26 cellular contexts compared by ENCODE assay signal in the genomic region with DNA sequence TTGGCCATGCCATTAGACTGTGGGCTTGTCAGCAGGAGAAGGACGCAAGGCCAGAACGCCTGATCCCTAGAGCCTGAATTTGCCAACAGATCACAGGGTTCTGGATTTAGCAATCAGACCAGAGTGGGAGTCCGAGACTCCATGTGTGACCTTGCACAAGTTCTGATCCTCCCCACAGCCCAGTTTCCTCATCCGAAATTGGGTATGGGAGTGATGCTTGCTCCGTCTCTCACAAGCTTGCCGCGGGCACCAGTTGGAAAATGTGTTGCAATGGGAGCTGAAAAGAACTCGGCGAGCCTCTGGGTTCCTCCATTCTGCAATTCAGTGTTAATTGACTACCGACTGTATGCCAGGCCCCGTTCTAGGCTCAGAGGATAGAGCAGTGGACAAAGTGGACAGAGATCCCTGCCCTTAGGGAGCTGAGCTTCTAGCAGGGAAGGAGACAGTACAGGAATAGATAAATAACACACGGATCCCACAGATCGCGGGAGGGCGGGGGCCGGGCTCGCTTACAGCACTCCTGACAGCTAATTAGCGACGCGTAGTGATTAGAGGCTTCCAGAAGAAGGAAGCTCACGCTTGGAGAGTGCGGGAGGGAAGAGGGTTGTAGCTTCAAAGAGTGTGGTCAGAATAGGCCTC.
A peak's percentile ranks its signal among the peaks of the same experiment; 100 is the strongest.
DNase-seq lines count a peak whose midpoint lies in the region; ATAC-seq, FAIRE-seq and TF ChIP-seq lines count a peak whose summit lies in the region.
"Had no signal": no experiment of that assay in that cellular context is flagged by ENCODE, and none has a peak within 500 bp of the region (broad histone marks: within the 10 kb centered on the region; RNA-seq: fewer than 3 reads in every experiment).

No MANE protein-coding gene starts in this region.

- TF ChIP-seq CTCF in K562 (IDR thresholded peaks at IDR 0.05 in 2 of 3, conservative IDR thresholded peaks at IDR 0.05 in 1 of 3; ENCODE audit: insufficient read depth in 2 of 3, low read depth in 1 of 3, low read length in 3 of 3): no peak
- no peak for TF ChIP-seq CTCF in nephron (IDR thresholded peaks at IDR 0.05; ENCODE audit: unreplicated experiment in 3 of 3)
- TF ChIP-seq CTCF in esophagus squamous epithelium (IDR thresholded peaks at IDR 0.05): no peak
- TF ChIP-seq CTCF in mucosa of descending colon (IDR thresholded peaks at IDR 0.05): no peak

- H3K4me2 ChIP-seq in K562 (ENCODE audit: insufficient read depth, low read length) (peak overlapping the region; percentile 37; the same call in 1 of the 2 replicates), GM23248 (ENCODE audit: unreplicated experiment) (no peak overlapping the region)

- CTCF ChIA-PET in K562 (lab: Yijun Ruan, JAX; ENCODE audit: low intra/inter-chr PET ratio): interaction anchor here (0.7 kb wide), 1 partner anchor 337 kb away, joined by 4 read pairs; no protein-coding TSS in a partner anchor

- H3K79me2 ChIP-seq in K562 (ENCODE audit: control insufficient read depth, insufficient read depth, low read length): no peaks in the 10 kb centered on the region
- H3K79me2 ChIP-seq in GM23248 (ENCODE audit: insufficient read depth): peaks cover 75% of the 10 kb centered on the region

- H3K4me3 Mint-ChIP-seq in nephron: no peak overlapping the region
- H3K4me3 Mint-ChIP-seq: activated CD8-positive, alpha-beta T cell treated with anti-CD3 and anti-CD28 coated beads, Interleukin-2, amount 10 ng/mL, durations not matched to agents 7 days and 5 days; activated naive CD8-positive, alpha-beta T cell treated with anti-CD3 and anti-CD28 coated beads for 36 hours; type B pancreatic cell had no signal

- no peaks in the 10 kb centered on the region for H3K9me1 ChIP-seq in K562 (ENCODE audit: control insufficient read depth, insufficient read depth, low read length)

- no peaks in the 10 kb centered on the region for H3F3A ChIP-seq in GM23248 (ENCODE audit: insufficient read depth)

- H2AFZ ChIP-seq in K562 (ENCODE audit: low read depth, low read length): no peak overlapping the region
- no peak overlapping the region for H2AFZ ChIP-seq in GM23248

- POLR2A ChIA-PET in K562 (lab: Yijun Ruan, JAX): interaction anchor here (0.6 to 1.3 kb wide), 6 partner anchors 9 to 1267 kb away, joined by 3 to 5 read pairs (median 4); no protein-coding TSS in a partner anchor

- H3K9me2 ChIP-seq in GM23248 (ENCODE audit: insufficient read depth): no peaks in the 10 kb centered on the region

- in situ Hi-C loops in K562 (cut with MboI): no loop called here
- in situ Hi-C loops in GM23248 (cut with MboI): no loop called here

- peak; percentile 61 for FAIRE-seq in K562 (lab: Jason Lieb, UNC)
- FAIRE-seq: GM12892, keratinocyte had no signal

- H3K27me3 Mint-ChIP-seq in nephron (ENCODE audit: low read depth): no peaks in the 10 kb centered on the region

- peaks cover 6% of the 10 kb centered on the region for H3K36me3 Mint-ChIP-seq in nephron (ENCODE audit: low read depth)
- H3K36me3 Mint-ChIP-seq: activated naive CD8-positive, alpha-beta T cell treated with anti-CD3 and anti-CD28 coated beads for 36 hours; IgD-negative memory B cell; type B pancreatic cell had no signal

- TF ChIP-seq POLR2A in K562 (conservative IDR thresholded peaks at IDR 0.05) (no peak), esophagus squamous epithelium (IDR thresholded peaks at IDR 0.05) (no peak)

- BruUV-seq in K562 (replicated peaks; lab: Mats Ljungman, UMichigan): no TSS peak

- peak overlapping the region in 2 of 3 experiments; percentile 15 to 65 for H3K27ac Mint-ChIP-seq in nephron
- H3K27ac Mint-ChIP-seq: activated CD8-positive, alpha-beta T cell treated with anti-CD3 and anti-CD28 coated beads, Interleukin-2, amount 10 ng/mL, durations not matched to agents 7 days and 5 days; activated naive CD8-positive, alpha-beta T cell treated with anti-CD3 and anti-CD28 coated beads for 36 hours; type B pancreatic cell had no signal

- peaks cover 77% of the 10 kb centered on the region for H4K20me1 ChIP-seq in K562 (replicated peaks; ENCODE audit: control insufficient read depth, insufficient read depth, low read length)
- H4K20me1 ChIP-seq in GM23248 (ENCODE audit: insufficient read depth): no peaks in the 10 kb centered on the region; the same call in 1 of the 2 replicates

- intact Hi-C loops in K562 (cut with micrococcal nuclease): loop anchor here (5.0 kb wide), 1 partner anchor 145 kb away; no protein-coding TSS in a partner anchor
- intact Hi-C loops in esophagus squamous epithelium (cut with DNase I): no loop called here
- intact Hi-C loops in mucosa of descending colon (cut with DNase I, micrococcal nuclease): no loop called here

- H3K27ac ChIP-seq in K562 (ENCODE audit: extremely low read depth, low read depth, low read length) (no peak overlapping the region), esophagus squamous epithelium (no peak overlapping the region), GM23248 (no peak overlapping the region)
- H3K27ac ChIP-seq: dorsolateral prefrontal cortex, skin epidermis had no signal

- H3K4me3 ChIP-seq in K562 (no peak overlapping the region), esophagus squamous epithelium (no peak overlapping the region), mucosa of descending colon (no peak overlapping the region), GM23248 (no peak overlapping the region)
- H3K4me3 ChIP-seq: dorsolateral prefrontal cortex, skin epidermis had no signal

- H3K9me3 ChIP-seq in K562 (replicated peaks; ENCODE audit: control insufficient read depth, insufficient read depth, low read depth, low read length): no peaks in the 10 kb centered on the region
- H3K9me3 ChIP-seq in esophagus squamous epithelium: no peaks in the 10 kb centered on the region
- H3K9me3 ChIP-seq in mucosa of descending colon: no peaks in the 10 kb centered on the region
- no peaks in the 10 kb centered on the region for H3K9me3 ChIP-seq in GM23248 (ENCODE audit: low read depth)

- H3K36me3 ChIP-seq in K562 (ENCODE audit: control insufficient read depth, insufficient read depth, low read length) (no peaks in the 10 kb centered on the region), esophagus squamous epithelium (no peaks in the 10 kb centered on the region), mucosa of descending colon (ENCODE audit: low read depth) (no peaks in the 10 kb centered on the region), GM23248 (ENCODE audit: low read depth) (no peaks in the 10 kb centered on the region)

- H3K9ac ChIP-seq in K562 (ENCODE audit: insufficient read depth in 1 of 2, low read depth in 2 of 2, low read length in 2 of 2): peak overlapping the region in 1 of 2 experiments; percentile 80; a peak in 1 of 4 replicates
- H3K9ac ChIP-seq in GM23248: no peak overlapping the region

- ATAC-seq in K562: peak; percentile 24
- ATAC-seq in mucosa of descending colon: no peak
- ATAC-seq: activated CD8-positive, alpha-beta T cell treated with anti-CD3 and anti-CD28 coated beads, Interleukin-2, amount 10 ng/mL, durations not matched to agents 7 days and 5 days had no signal

- H3K27me3 ChIP-seq in K562 (ENCODE audit: control insufficient read depth in 2 of 2, insufficient read depth in 2 of 2, low read length in 2 of 2): no peaks in the 10 kb centered on the region
- H3K27me3 ChIP-seq in esophagus squamous epithelium: peaks cover 0 to 32% (median 0%) of the 10 kb centered on the region in 4 donors
- H3K27me3 ChIP-seq in GM23248 (replicated peaks; ENCODE audit: insufficient read depth): no peaks in the 10 kb centered on the region

- peaks cover 36% of the 10 kb centered on the region for H3K4me1 Mint-ChIP-seq in nephron

- WGBS in K562 (ENCODE audit: insufficient coverage, low coverage, missing lambda C conversion rate): 46% methylated on average over 22 of the region's 22 CpGs
- WGBS in esophagus squamous epithelium, 2 donors: 83 to 89% methylated on average over 12 to 22 of the region's 22 CpGs
- 94 to 97% methylated on average over 18 to 22 of the region's 22 CpGs for WGBS in GM23248 (ENCODE audit: low coverage in 1 of 2, low lambda C conversion rate in 2 of 2, missing lambda C conversion rate in 2 of 2), 2 experiments

- TF ChIP-seq EP300 in K562 (IDR thresholded peaks at IDR 0.05; ENCODE audit: low read length): no peak

- H3K4me1 ChIP-seq in K562 (replicated peaks in 1 of 2; ENCODE audit: control insufficient read depth in 2 of 2, insufficient read depth in 2 of 2, low read length in 2 of 2): peaks cover 17 to 71% of the 10 kb centered on the region in 2 experiments; a peak in 4 of 5 replicates
- no peaks in the 10 kb centered on the region for H3K4me1 ChIP-seq in esophagus squamous epithelium
- no peaks in the 10 kb centered on the region for H3K4me1 ChIP-seq in mucosa of descending colon (ENCODE audit: low read depth)
- H3K4me1 ChIP-seq in GM23248 (ENCODE audit: insufficient read depth): no peaks in the 10 kb centered on the region

- no peak for TF ChIP-seq RAD21 in K562 (CRISPR knock-in tag; conservative IDR thresholded peaks at IDR 0.05 in 1 of 2, IDR thresholded peaks at IDR 0.05 in 1 of 2)

- no peaks in the 10 kb centered on the region for H3K9me3 Mint-ChIP-seq in nephron
- H3K9me3 Mint-ChIP-seq: activated naive CD8-positive, alpha-beta T cell treated with anti-CD3 and anti-CD28 coated beads for 36 hours; type B pancreatic cell had no signal

- DNase-seq in SKM-1 treated with dmso at 0.1 percent for 144 hours (lab: John Stamatoyannopoulos, UW; ENCODE audit: unreplicated experiment) (peak; percentile 28), SKM-1 (lab: John Stamatoyannopoulos, UW; ENCODE audit: unreplicated experiment) (no peak), K562 (ENCODE audit: extremely low read depth in 1 of 4, low spot score in 3 of 4) (peak in 1 of 4 experiments; percentile 44), DMS79 (lab: John Stamatoyannopoulos, UW) (no peak), esophagus squamous epithelium (lab: John Stamatoyannopoulos, UW) (no peak), mucosa of descending colon (no peak), GM23248 (no peak)
- DNase-seq: activated CD4-positive, alpha-beta T cell treated with anti-CD3 and anti-CD28 coated beads for 1 hour; activated CD8-positive, alpha-beta T cell treated with anti-CD3 and anti-CD28 coated beads, Interleukin-2, amount 10 ng/mL, durations not matched to agents 7 days and 5 days; activated effector memory CD4-positive, alpha-beta T cell treated with Interleukin-2 at 50 U/mL for 16 hours; activated naive CD8-positive, alpha-beta T cell treated with anti-CD3 and anti-CD28 coated beads for 36 hours; activated T-cell treated with anti-CD3 and anti-CD28 coated beads for 4 hours; Calu3; cerebellar nuclear complex; dorsolateral prefrontal cortex; mammary epithelial cell; NCI-H1436 treated with DMSO at 0.1 percent for 48 hours; NCI-H2171 treated with DMSO at 0.1 percent for 48 hours; NCI-H526; stimulated activated CD4-positive, alpha-beta T cell treated with anti-CD3 and anti-CD28 coated beads, Interleukin-1b, Interleukin-23, amount 100 ng/mL, for 48 hours had no signal

TF ChIP-seq in K562, 482 proteins besides CTCF, POLR2A, EP300 and RAD21 (continues in another document):
- TF ChIP-seq RCOR1 (IDR thresholded peaks at IDR 0.05; ENCODE audit: borderline replicate concordance in 1 of 2, low read depth in 2 of 2, low read length in 2 of 2) (peak in 1 of 2 experiments; percentile 25; a peak in 1 of 4 replicates), ZC3H4 (CRISPR knock-in tag; IDR thresholded peaks at IDR 0.05; ENCODE audit: borderline replicate concordance) (0 out of 2 replicates have a peak, but pooled peaks have one; percentile 36), ZKSCAN3 (CRISPR knock-in tag; IDR thresholded peaks at IDR 0.05) (no peak), ZNF584 (CRISPR knock-in tag; IDR thresholded peaks at IDR 0.05; ENCODE audit: low read depth) (no peak)
